Comparison of ENCODE assay signal across 24 cellular contexts in genomic region chr5:20956134-20956533, GRCh38.
"Had no signal": no experiment of that assay in that cellular context is flagged by ENCODE, and none has a peak within 500 bp of the region (broad histone marks: within the 10 kb centered on the region; RNA-seq: fewer than 3 reads in every experiment).

No MANE protein-coding gene starts in this region.

- H3K27me3 ChIP-seq: neural progenitor cell, ovary, right lobe of liver, sigmoid colon, stomach, thyroid gland, tibial nerve, upper lobe of left lung, vagina had no signal

- H2AFZ ChIP-seq: neural progenitor cell, parathyroid adenoma had no signal

- H3K79me2 ChIP-seq: parathyroid adenoma had no signal

- H3K4me3 ChIP-seq: neural progenitor cell, ovary, psoas muscle, right lobe of liver, sigmoid colon, stomach, thoracic aorta, thyroid gland, tibial nerve, upper lobe of left lung, vagina had no signal

- ATAC-seq: psoas muscle; right cardiac atrium; right lobe of liver; stimulated activated effector memory CD8-positive, alpha-beta T cell treated with anti-CD3 and anti-CD28 coated beads, Interleukin-12 subunit alpha, Interleukin-12 subunit beta, amount 100 ng/mL, for 72 hours; stimulated activated naive B cell treated with anti-CD40 and anti-IgM and Interleukin-4, amounts not matched to agents 10 μg/mL and 1 μg/mL and 100 μg/mL, for 72 hours had no signal

- H3K27ac ChIP-seq: neural progenitor cell, ovary, parathyroid adenoma, psoas muscle, right lobe of liver, sigmoid colon, stomach, thoracic aorta, thyroid gland, tibial nerve, upper lobe of left lung, vagina had no signal

- H3K9me3 ChIP-seq: ovary, psoas muscle, right lobe of liver, sigmoid colon, thoracic aorta, thyroid gland, tibial nerve, upper lobe of left lung, vagina had no signal

- H3K36me3 ChIP-seq: neural progenitor cell, ovary, right lobe of liver, sigmoid colon, stomach, thoracic aorta, thyroid gland, tibial nerve, upper lobe of left lung, vagina had no signal

- H3K4me1 ChIP-seq: neural progenitor cell, parathyroid adenoma, psoas muscle, right lobe of liver, sigmoid colon, stomach, thyroid gland, tibial nerve, upper lobe of left lung, vagina had no signal

- H3K4me2 ChIP-seq: neural progenitor cell had no signal

- DNase-seq: occipital lobe; ovary; posterior cingulate gyrus; psoas muscle; right cardiac atrium; right lobe of liver; sigmoid colon; small intestine; stimulated activated CD4-positive, alpha-beta T cell treated with anti-CD3 and anti-CD28 coated beads, Interleukin-15, amount 100 ng/mL, for 24 hours; stimulated activated CD4-positive, alpha-beta T cell treated with anti-CD3 and anti-CD28 coated beads, Interleukin-2, amount 100 ng/mL, for 24 hours; stimulated activated CD4-positive, alpha-beta T cell treated with anti-CD3 and anti-CD28 coated beads, Interleukin-2, amount 100 ng/mL, for 48 hours; stimulated activated CD4-positive, alpha-beta T cell treated with anti-CD3 and anti-CD28 coated beads, Interleukin-4, amount 100 ng/mL, for 24 hours; stimulated activated naive B cell treated with anti-CD40 and anti-IgM and Interleukin-4, amounts not matched to agents 10 μg/mL and 1 μg/mL and 100 μg/mL, for 72 hours; stimulated activated naive CD4-positive, alpha-beta T cell treated with Interleukin-2 at 50 U/mL for 16 hours; stomach; thyroid gland; trophoblast cell; upper lobe of left lung had no signal

- H3K9ac ChIP-seq: neural progenitor cell, parathyroid adenoma had no signal
